In genomic region chr15:68820589-68821189, GRCh38 we compare ENCODE assay signal across 8 cellular contexts. TPM values are rescaled to one million over a fixed set of nuclear protein-coding genes. Genes with fewer than 3 reads are reported as not detected.
A peak's percentile ranks its signal among the peaks of the same experiment; 100 is the strongest.
DNase-seq lines count a peak whose midpoint lies in the region; ATAC-seq and TF ChIP-seq lines count a peak whose summit lies in the region.

ANP32A (minus strand) TSS chr15:68820895; CDS start chr15:68820751, 144 bp downstream.

- H3K9ac ChIP-seq in mammary epithelial cell (ENCODE audit: insufficient read depth, low read length) = peak within 1 kb of the TSS; percentile 86

- peaks cover 65% of the 10 kb centered on the region for H3K79me2 ChIP-seq in mammary epithelial cell (ENCODE audit: insufficient read depth, low read length)

- in situ Hi-C loops in mammary epithelial cell (cut with MboI; ENCODE audit: low sequenced_read_pairs in 2 of 2) = no loop called here

- H3K4me3 ChIP-seq in WI38 (ENCODE audit: low read depth, low read length) (peak within 1 kb of the TSS; percentile 89), mammary epithelial cell (replicated peaks in 1 of 3; ENCODE audit: insufficient read depth in 1 of 3, low read depth in 2 of 3, low read length in 3 of 3) (peak within 1 kb of the TSS; percentile 78 to 95 (median 85))

- CTCF ChIA-PET in mammary epithelial cell (lab: Charles Lee; ENCODE audit: low non-redundant PET) = no interaction called here

- H3K36me3 ChIP-seq in mammary epithelial cell (ENCODE audit: insufficient read depth, low read length) = no peaks in the 10 kb centered on the region

- peak within 1 kb of the TSS; percentile 80 for H2AFZ ChIP-seq in mammary epithelial cell (ENCODE audit: low read depth, low read length)

- no peaks in the 10 kb centered on the region for H3K27me3 ChIP-seq in mammary epithelial cell (ENCODE audit: insufficient read depth, low read length)

- intact Hi-C loops in mammary epithelial cell (cut with micrococcal nuclease) = loop anchor here (1.0 to 5.0 kb wide), 3 partner anchors 25 to 107 kb away; no protein-coding TSS in a partner anchor

- ATAC-seq in GM18861 (IDR thresholded peaks at IDR 0.05; ENCODE audit: unreplicated experiment) = peak; percentile 45
- ATAC-seq in HG03103 (IDR thresholded peaks at IDR 0.05; ENCODE audit: low read depth, unreplicated experiment) = peak; percentile 52

- TF ChIP-seq CTCF in WI38 (IDR thresholded peaks at IDR 0.05; ENCODE audit: low read depth, low read length) (no peak), mammary epithelial cell (conservative IDR thresholded peaks at IDR 0.05 in 1 of 2, IDR thresholded peaks at IDR 0.05 in 1 of 2; ENCODE audit: extremely low read depth in 1 of 2, insufficient read depth in 1 of 2, low read depth in 1 of 2, low read length in 2 of 2) (no peak)

- H3K9me3 ChIP-seq in mammary epithelial cell (replicated peaks; ENCODE audit: insufficient read depth, low read length) = no peaks in the 10 kb centered on the region

- peak; percentile 73 for DNase-seq in A172 (ENCODE audit: low spot score)
- peak; percentile 78 for DNase-seq in NCI-H2227 treated with DMSO at 0.1 percent for 48 hours (lab: John Stamatoyannopoulos, UW)
- DNase-seq in mammary epithelial cell = peak; percentile 96
- DNase-seq in iPS-NIHi7 (ENCODE audit: extremely low spot score) = peak; percentile 99
- DNase-seq in smooth muscle cell of the brain vasculature (ENCODE audit: low read depth, low spot score) = peak; percentile 84

- dilution Hi-C loops in mammary epithelial cell (cut with HindIII; ENCODE audit: low sequenced_read_pairs) = no loop called here

- peak within 1 kb of the TSS; percentile 72 for H3K27ac ChIP-seq in mammary epithelial cell (ENCODE audit: insufficient read depth, low read depth, low read length)

- BruUV-seq in mammary epithelial cell (replicated peaks; lab: Mats Ljungman, UMichigan) = no TSS peak

- H3K4me1 ChIP-seq in mammary epithelial cell (ENCODE audit: insufficient read depth, low read length) = peaks cover 18% of the 10 kb centered on the region

- peak within 1 kb of the TSS; percentile 88 for H3K4me2 ChIP-seq in mammary epithelial cell (ENCODE audit: insufficient read depth, low read depth, low read length)

- no peaks in the 10 kb centered on the region for H4K20me1 ChIP-seq in mammary epithelial cell (ENCODE audit: insufficient read depth, low read length)

- 0% methylated on average over 6 of the region's 53 CpGs for WGBS in mammary epithelial cell (ENCODE audit: low coverage, missing lambda C conversion rate)

RNA-seq across cellular contexts. Expression of gene ANP32A, which starts in this region (rescaled TPM):
- total RNA-seq in A172 (2014; rRNA removed; shearing (Covaris generic)) = 70.4 and 72.6 TPM in 2 replicates
- 100 to 1,000 TPM in 1 of 2 donors, 10 to 100 TPM in 1; 42.5 to 109 TPM for total RNA-seq in mammary epithelial cell
- polyA plus RNA-seq in mammary epithelial cell = 52.0 TPM
- polyA minus RNA-seq in mammary epithelial cell = 37.7 TPM

Comparison
In these comparisons a context has a peak if more than half of its experiments do, and no peak if none do; other contexts are left out.
1. Peak in every context shown above with its lines: DNase-seq, ATAC-seq, H3K4me3 ChIP-seq and H3K27ac ChIP-seq.